ENCODE assay signal across 20 cellular contexts in genomic region chr11:132409591-132410375, GRCh38.
"Had no signal": no experiment of that assay in that cellular context is flagged by ENCODE, and none has a peak within 500 bp of the region (broad histone marks: within the 10 kb centered on the region; RNA-seq: fewer than 3 reads in every experiment).

No MANE protein-coding gene starts in this region.

- DNase-seq: activated CD4-positive, alpha-beta memory T cell treated with anti-CD3 and anti-CD28 coated beads, Interleukin-2, amount 10 ng/mL, durations not matched to agents 7 days and 5 days; activated CD4-positive, alpha-beta T cell treated with anti-CD3 and anti-CD28 coated beads, Interleukin-2, amount 10 ng/mL, durations not matched to agents 7 days and 5 days; activated CD4-positive, CD25-positive, alpha-beta regulatory T cell; activated CD8-positive, alpha-beta memory T cell treated with anti-CD3 and anti-CD28 coated beads, Interleukin-2, amount 50 U/mL, for 4 hours; activated naive CD4-positive, alpha-beta T cell treated with anti-CD3 and anti-CD28 coated beads, Interleukin-2, amount 50 U/mL, for 16 hours; activated naive CD8-positive, alpha-beta T cell treated with anti-CD3 and anti-CD28 coated beads, Interleukin-2, amount 10 ng/mL, durations not matched to agents 7 days and 5 days; activated T-cell treated with anti-CD3 and anti-CD28 coated beads, Interleukin-2, amount 50 U/mL, for 72 hours; body of pancreas; central memory CD4-positive, alpha-beta T cell; MV-4-11; NCI-H2081 treated with DMSO at 0.1 percent for 48 hours; NCI-H446; RPMI8226; T-cell; T-helper 2 cell; T1000 had no signal

- H3K4me3 ChIP-seq: ascending aorta, body of pancreas, SK-N-MC had no signal

- H3K27me3 ChIP-seq: ascending aorta, body of pancreas had no signal

- H3K4me1 Mint-ChIP-seq: activated CD4-positive, alpha-beta memory T cell treated with anti-CD3 and anti-CD28 coated beads, Interleukin-2, amount 10 ng/mL, durations not matched to agents 7 days and 5 days; activated CD4-positive, alpha-beta T cell treated with anti-CD3 and anti-CD28 coated beads, Interleukin-2, amount 10 ng/mL, durations not matched to agents 7 days and 5 days; activated naive CD8-positive, alpha-beta T cell treated with anti-CD3 and anti-CD28 coated beads, Interleukin-2, amount 10 ng/mL, durations not matched to agents 7 days and 5 days; T-cell had no signal

- H3K4me1 ChIP-seq: ascending aorta had no signal

- H3K9me3 Mint-ChIP-seq: activated CD4-positive, alpha-beta T cell treated with anti-CD3 and anti-CD28 coated beads, Interleukin-2, amount 10 ng/mL, durations not matched to agents 7 days and 5 days; activated naive CD8-positive, alpha-beta T cell treated with anti-CD3 and anti-CD28 coated beads, Interleukin-2, amount 10 ng/mL, durations not matched to agents 7 days and 5 days; dendritic cell treated with granulocyte-macrophage colony-stimulating factor and Interleukin-4, amounts not matched to agents 40 ng/mL and 50 ng/mL, for 4 days had no signal

- H3K4me3 Mint-ChIP-seq: activated CD4-positive, alpha-beta memory T cell treated with anti-CD3 and anti-CD28 coated beads, Interleukin-2, amount 10 ng/mL, durations not matched to agents 7 days and 5 days; activated CD4-positive, alpha-beta T cell treated with anti-CD3 and anti-CD28 coated beads, Interleukin-2, amount 10 ng/mL, durations not matched to agents 7 days and 5 days; activated naive CD8-positive, alpha-beta T cell treated with anti-CD3 and anti-CD28 coated beads, Interleukin-2, amount 10 ng/mL, durations not matched to agents 7 days and 5 days; activated T-cell treated with anti-CD3 and anti-CD28 coated beads, Interleukin-2, amount 50 U/mL, for 72 hours; dendritic cell treated with granulocyte-macrophage colony-stimulating factor and Interleukin-4, amounts not matched to agents 40 ng/mL and 50 ng/mL, for 4 days; T-cell had no signal

- H3K36me3 ChIP-seq: ascending aorta had no signal

- H3K27me3 Mint-ChIP-seq: activated CD4-positive, alpha-beta memory T cell treated with anti-CD3 and anti-CD28 coated beads, Interleukin-2, amount 10 ng/mL, durations not matched to agents 7 days and 5 days; activated CD4-positive, alpha-beta T cell treated with anti-CD3 and anti-CD28 coated beads, Interleukin-2, amount 10 ng/mL, durations not matched to agents 7 days and 5 days; activated naive CD8-positive, alpha-beta T cell treated with anti-CD3 and anti-CD28 coated beads, Interleukin-2, amount 10 ng/mL, durations not matched to agents 7 days and 5 days; dendritic cell treated with granulocyte-macrophage colony-stimulating factor and Interleukin-4, amounts not matched to agents 40 ng/mL and 50 ng/mL, for 4 days; T-cell had no signal

- H3K9me3 ChIP-seq: ascending aorta, body of pancreas had no signal

- H3K36me3 Mint-ChIP-seq: activated naive CD8-positive, alpha-beta T cell treated with anti-CD3 and anti-CD28 coated beads, Interleukin-2, amount 10 ng/mL, durations not matched to agents 7 days and 5 days; T-cell had no signal

- H3K27ac ChIP-seq: ascending aorta, body of pancreas, SK-N-MC, VCaP had no signal

- H3K27ac Mint-ChIP-seq: activated CD4-positive, alpha-beta memory T cell treated with anti-CD3 and anti-CD28 coated beads, Interleukin-2, amount 10 ng/mL, durations not matched to agents 7 days and 5 days; activated CD4-positive, alpha-beta T cell treated with anti-CD3 and anti-CD28 coated beads, Interleukin-2, amount 10 ng/mL, durations not matched to agents 7 days and 5 days; activated naive CD8-positive, alpha-beta T cell treated with anti-CD3 and anti-CD28 coated beads, Interleukin-2, amount 10 ng/mL, durations not matched to agents 7 days and 5 days; activated T-cell treated with anti-CD3 and anti-CD28 coated beads, Interleukin-2, amount 50 U/mL, for 72 hours; dendritic cell treated with granulocyte-macrophage colony-stimulating factor and Interleukin-4, amounts not matched to agents 40 ng/mL and 50 ng/mL, for 4 days; T-cell had no signal
